ENCODE assay signal across 8 cellular contexts in the genomic region with DNA sequence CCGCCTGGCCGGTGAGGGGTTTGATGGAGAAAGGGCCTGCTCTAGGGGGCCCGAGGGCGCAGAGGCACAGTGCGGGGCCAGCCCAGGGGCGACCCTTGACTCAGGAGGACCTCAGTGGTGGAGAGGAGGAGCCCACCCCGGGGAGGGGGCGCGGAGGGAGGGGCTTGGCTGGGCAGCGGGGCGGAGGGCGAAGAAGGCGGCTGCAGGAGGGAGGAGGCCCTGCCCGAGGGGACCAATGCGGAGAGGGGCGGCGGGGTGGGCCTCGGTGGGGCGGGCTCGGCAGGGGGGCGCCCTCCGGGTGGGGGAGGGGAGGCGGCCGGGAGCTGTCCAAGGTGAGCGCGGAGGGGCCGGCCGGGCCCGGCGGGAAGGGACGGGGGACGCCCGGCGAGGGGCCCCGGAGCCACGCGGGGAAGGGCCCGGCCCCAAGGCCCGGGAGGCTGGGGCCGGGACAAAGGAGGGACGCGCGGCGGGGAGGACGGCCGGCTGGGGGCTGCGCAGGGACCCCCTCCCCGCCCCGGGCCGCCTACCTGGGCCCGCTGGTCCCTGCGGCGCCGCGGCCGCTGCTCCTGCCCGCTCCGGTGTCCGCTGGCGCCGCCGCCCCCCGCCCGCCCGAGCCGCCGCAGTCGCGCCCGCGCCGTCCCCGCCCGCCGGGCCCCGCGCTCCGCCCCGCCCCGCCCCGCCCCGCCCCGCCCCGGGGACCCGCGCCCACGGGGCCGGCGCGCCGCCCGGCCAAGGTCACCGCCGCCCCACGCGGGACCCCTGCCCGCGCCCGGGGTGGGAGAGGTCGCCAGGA. TPM values are rescaled to one million over a fixed set of nuclear protein-coding genes. Genes with fewer than 3 reads are reported as not detected.
DNase-seq lines count a peak whose midpoint lies in the region; ATAC-seq and TF ChIP-seq lines count a peak whose summit lies in the region.

A gene with protein sequence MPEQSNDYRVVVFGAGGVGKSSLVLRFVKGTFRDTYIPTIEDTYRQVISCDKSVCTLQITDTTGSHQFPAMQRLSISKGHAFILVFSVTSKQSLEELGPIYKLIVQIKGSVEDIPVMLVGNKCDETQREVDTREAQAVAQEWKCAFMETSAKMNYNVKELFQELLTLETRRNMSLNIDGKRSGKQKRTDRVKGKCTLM (minus strand): TSS at position 596 of the 793 bp plus-strand sequence. CDS start 3,566 bp downstream, outside the sequence.

- TF ChIP-seq CTCF in choroid plexus epithelial cell (conservative IDR thresholded peaks at IDR 0.05; ENCODE audit: low read depth, low read length), result no peak

- no peak for ATAC-seq in HG03571 (IDR thresholded peaks at IDR 0.05; ENCODE audit: unreplicated experiment)
- ATAC-seq in GM18517 (IDR thresholded peaks at IDR 0.05; ENCODE audit: unreplicated experiment), result no peak

- H3K4me1 ChIP-seq in HAP-1 (no peaks in the 10 kb centered on the region; the same call in 1 of the 2 replicates), mesodermal cell (ENCODE audit: control insufficient read depth, insufficient read depth, low read length, poor library complexity, severe bottlenecking) (peaks cover 13% of the 10 kb centered on the region)

- H3K36me3 ChIP-seq in HAP-1 (replicated peaks) (no peaks in the 10 kb centered on the region), mesodermal cell (ENCODE audit: control insufficient read depth, insufficient read depth, low read length) (no peaks in the 10 kb centered on the region)

- H3K4me3 ChIP-seq in HAP-1, result peak within 1 kb of the TSS; percentile 43
- peak within 1 kb of the TSS; percentile 11 for H3K4me3 ChIP-seq in choroid plexus epithelial cell (ENCODE audit: low read depth, low read length)
- H3K4me3 ChIP-seq in mesodermal cell (ENCODE audit: extremely low read depth, insufficient read depth, low read length, poor library complexity, severe bottlenecking), result peak within 1 kb of the TSS; percentile 39

- in situ Hi-C loops in HAP-1 (cut with MboI; ENCODE audit: low sequenced_read_pairs), result no loop called here

- H3K9me3 ChIP-seq in HAP-1, result no peaks in the 10 kb centered on the region
- H3K9me3 ChIP-seq in mesodermal cell (ENCODE audit: control insufficient read depth, low read length), result no peaks in the 10 kb centered on the region

- DNase-seq in A172 (ENCODE audit: low spot score) (no peak), HAP-1 (ENCODE audit: low spot score in 2 of 2) (peak in 1 of 2 experiments; percentile 53), choroid plexus epithelial cell (ENCODE audit: low read depth) (no peak), NK-92 (lab: John Stamatoyannopoulos, UW; ENCODE audit: unreplicated experiment) (no peak), NCI-H187 treated with DMSO at 0.1 percent for 48 hours (lab: John Stamatoyannopoulos, UW) (no peak)

- H3K27ac ChIP-seq in mesodermal cell (ENCODE audit: low read depth, low read length, severe bottlenecking), result no peak within 1 kb of the TSS

- WGBS in mesodermal cell (ENCODE audit: insufficient coverage in 2 of 2), 2 experiments, result 0% methylated on average over 34 to 44 of the region's 100 CpGs

- 0 out of 2 replicates have a peak, but pooled peaks cover 2% of the 10 kb centered on the region for H3K27me3 ChIP-seq in HAP-1 (ENCODE audit: low read depth)

RNA-seq across cellular contexts. Expression of the gene that starts here (rescaled TPM):
- 14.9 and 18.3 TPM in 2 replicates for total RNA-seq in A172 (2014; rRNA removed; shearing (Covaris generic))
- 4.2 TPM for polyA plus RNA-seq in mesodermal cell (2013, experiment 1 of 2)
- polyA plus RNA-seq in mesodermal cell (2013, experiment 2 of 2), result 3.5 TPM
